ENCODE assay signal across 19 cellular contexts in the genomic region with DNA sequence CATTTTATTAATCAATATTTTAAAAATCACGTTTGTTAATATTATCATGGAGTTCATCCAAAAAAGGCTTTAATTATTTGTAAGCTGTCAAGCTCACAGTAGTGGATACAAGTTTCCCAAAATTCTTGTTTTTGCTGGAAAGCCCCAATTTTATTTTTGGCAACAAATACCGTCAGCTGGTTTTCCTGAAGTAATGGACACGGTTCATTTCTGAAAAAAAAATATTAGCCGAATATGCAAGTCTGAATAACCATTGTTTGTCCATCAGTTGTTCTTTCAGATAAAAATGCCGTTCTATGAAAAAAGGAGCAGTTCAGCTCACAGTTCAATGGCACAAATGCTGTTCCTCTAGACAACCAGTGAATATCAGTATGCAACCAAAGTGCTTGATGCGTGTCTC.
"Had no signal": no experiment of that assay in that cellular context is flagged by ENCODE, and none has a peak within 500 bp of the region (broad histone marks: within the 10 kb centered on the region; RNA-seq: fewer than 3 reads in every experiment).

No MANE protein-coding gene starts in this region.

- DNase-seq: colonic mucosa; cortex of kidney; dermis blood vessel endothelial cell; dorsolateral prefrontal cortex; effector CD4-positive, alpha-beta T cell; effector CD8-positive, alpha-beta T cell; effector memory CD4-positive, alpha-beta T cell; effector memory CD8-positive, alpha-beta T cell; endodermal cell; erythroblast; esophagus squamous epithelium; foreskin fibroblast; foreskin keratinocyte; foreskin melanocyte; gastrocnemius medialis; glutamatergic neuron; head of caudate nucleus; heart left ventricle; heart right ventricle had no signal
